ENCODE assay signal across 20 cellular contexts in genomic region chr6:45560421-45560820, GRCh38.
DNase-seq lines count a peak whose midpoint lies in the region; ATAC-seq and TF ChIP-seq lines count a peak whose summit lies in the region.
"Had no signal": no experiment of that assay in that cellular context is flagged by ENCODE, and none has a peak within 500 bp of the region (broad histone marks: within the 10 kb centered on the region; RNA-seq: fewer than 3 reads in every experiment).

No MANE protein-coding gene starts in this region.

- peaks cover 33% of the 10 kb centered on the region for H3K4me1 Mint-ChIP-seq in activated CD4-positive, alpha-beta T cell treated with anti-CD3 and anti-CD28 coated beads, Interleukin-2, amount 10 ng/mL, durations not matched to agents 24 days and 14 days
- peaks cover 20% of the 10 kb centered on the region for H3K4me1 Mint-ChIP-seq in activated naive CD4-positive, alpha-beta T cell treated with anti-CD3 and anti-CD28 coated beads for 36 hours (ENCODE audit: low read depth)
- H3K4me1 Mint-ChIP-seq in stimulated activated naive CD8-positive, alpha-beta T cell treated with anti-CD3 and anti-CD28 coated beads, Interleukin-15, Interleukin-2, amounts not matched to agents 100 ng/mL and 50 ng/mL, for 24 hours (ENCODE audit: low read depth): peaks cover 30% of the 10 kb centered on the region
- H3K4me1 Mint-ChIP-seq in stimulated activated effector memory CD8-positive, alpha-beta T cell treated with anti-CD3 and anti-CD28 coated beads, Interleukin-12 subunit alpha, Interleukin-12 subunit beta, amount 100 ng/mL, for 72 hours: peaks cover 24% of the 10 kb centered on the region
- H3K4me1 Mint-ChIP-seq: CD14-positive monocyte had no signal

- no peak overlapping the region for H3K4me3 ChIP-seq in ascending aorta
- H3K4me3 ChIP-seq: BLaER1 had no signal

- no peak for DNase-seq in activated CD4-positive, alpha-beta T cell treated with anti-CD3 and anti-CD28 coated beads, Interleukin-2, amount 10 ng/mL, durations not matched to agents 24 days and 14 days
- DNase-seq in activated CD4-positive, alpha-beta T cell treated with anti-CD3 and anti-CD28 coated beads, Interleukin-2, amount 50 U/mL, for 4 hours: no peak
- DNase-seq in activated naive CD4-positive, alpha-beta T cell treated with Interleukin-2 at 50 U/mL for 16 hours: peak; percentile 14
- no peak for DNase-seq in activated naive CD4-positive, alpha-beta T cell treated with anti-CD3 and anti-CD28 coated beads for 36 hours
- DNase-seq in stimulated activated naive CD8-positive, alpha-beta T cell treated with anti-CD3 and anti-CD28 coated beads, Interleukin-15, Interleukin-2, amounts not matched to agents 100 U/mL and 50 U/mL, for 24 hours: no peak
- peak in 1 of 2 donors; percentile 26 for DNase-seq in stimulated activated effector memory CD8-positive, alpha-beta T cell treated with anti-CD3 and anti-CD28 coated beads, Interleukin-12 subunit alpha, Interleukin-12 subunit beta, amount 100 ng/mL, for 72 hours (ENCODE audit: low spot score in 2 of 2)
- no peak for DNase-seq in ascending aorta (ENCODE audit: low spot score in 2 of 2)
- DNase-seq: 8988T; CD4-positive, alpha-beta memory T cell; DMS153; DMS79; GDM1; GOT3; H7; HFFc6 had no signal

- H3K27ac Mint-ChIP-seq in activated CD4-positive, alpha-beta T cell treated with anti-CD3 and anti-CD28 coated beads, Interleukin-2, amount 10 ng/mL, durations not matched to agents 24 days and 14 days: peak overlapping the region; percentile 83
- H3K27ac Mint-ChIP-seq in activated naive CD4-positive, alpha-beta T cell treated with anti-CD3 and anti-CD28 coated beads for 36 hours: no peak overlapping the region
- H3K27ac Mint-ChIP-seq in stimulated activated naive CD8-positive, alpha-beta T cell treated with anti-CD3 and anti-CD28 coated beads, Interleukin-15, Interleukin-2, amounts not matched to agents 100 ng/mL and 50 ng/mL, for 24 hours: peak overlapping the region; percentile 79
- H3K27ac Mint-ChIP-seq in stimulated activated effector memory CD8-positive, alpha-beta T cell treated with anti-CD3 and anti-CD28 coated beads, Interleukin-12 subunit alpha, Interleukin-12 subunit beta, amount 100 ng/mL, for 72 hours: peak overlapping the region; percentile 52
- H3K27ac Mint-ChIP-seq: CD14-positive monocyte, HFFc6 had no signal

- H3K27me3 Mint-ChIP-seq in activated CD4-positive, alpha-beta T cell treated with anti-CD3 and anti-CD28 coated beads, Interleukin-2, amount 10 ng/mL, durations not matched to agents 24 days and 14 days: peaks cover 7% of the 10 kb centered on the region
- H3K27me3 Mint-ChIP-seq in activated naive CD4-positive, alpha-beta T cell treated with anti-CD3 and anti-CD28 coated beads for 36 hours (ENCODE audit: low read depth): no peaks in the 10 kb centered on the region
- no peaks in the 10 kb centered on the region for H3K27me3 Mint-ChIP-seq in stimulated activated naive CD8-positive, alpha-beta T cell treated with anti-CD3 and anti-CD28 coated beads, Interleukin-15, Interleukin-2, amounts not matched to agents 100 ng/mL and 50 ng/mL, for 24 hours
- H3K27me3 Mint-ChIP-seq: CD4-positive, alpha-beta memory T cell had no signal

- no peak for ATAC-seq in stimulated activated naive CD8-positive, alpha-beta T cell treated with anti-CD3 and anti-CD28 coated beads, Interleukin-15, Interleukin-2, amounts not matched to agents 100 U/mL and 50 U/mL, for 24 hours
- no peak for ATAC-seq in stimulated activated effector memory CD8-positive, alpha-beta T cell treated with anti-CD3 and anti-CD28 coated beads, Interleukin-12 subunit alpha, Interleukin-12 subunit beta, amount 100 ng/mL, for 72 hours
- ATAC-seq: HCT116 had no signal

- H3K27ac ChIP-seq in ascending aorta: no peak overlapping the region
- H3K27ac ChIP-seq: BLaER1, HL-60 had no signal

- H3K9me3 ChIP-seq in ascending aorta: no peaks in the 10 kb centered on the region
- H3K9me3 ChIP-seq: BLaER1 had no signal

- no peak for TF ChIP-seq CTCF in ascending aorta (IDR thresholded peaks at IDR 0.05)

- H3K4me1 ChIP-seq in ascending aorta: no peaks in the 10 kb centered on the region

- H3K27me3 ChIP-seq in ascending aorta: no peaks in the 10 kb centered on the region
- H3K27me3 ChIP-seq: BLaER1 had no signal

- CTCF ChIA-PET in activated naive CD4-positive, alpha-beta T cell treated with anti-CD3 and anti-CD28 coated beads for 36 hours (lab: Charles Lee): no interaction called here

- H3K4me3 Mint-ChIP-seq in activated CD4-positive, alpha-beta T cell treated with anti-CD3 and anti-CD28 coated beads, Interleukin-2, amount 10 ng/mL, durations not matched to agents 24 days and 14 days: no peak overlapping the region
- H3K4me3 Mint-ChIP-seq in activated naive CD4-positive, alpha-beta T cell treated with anti-CD3 and anti-CD28 coated beads for 36 hours: no peak overlapping the region
- peak overlapping the region; percentile 58 for H3K4me3 Mint-ChIP-seq in stimulated activated naive CD8-positive, alpha-beta T cell treated with anti-CD3 and anti-CD28 coated beads, Interleukin-15, Interleukin-2, amounts not matched to agents 100 ng/mL and 50 ng/mL, for 24 hours
- H3K4me3 Mint-ChIP-seq in stimulated activated effector memory CD8-positive, alpha-beta T cell treated with anti-CD3 and anti-CD28 coated beads, Interleukin-12 subunit alpha, Interleukin-12 subunit beta, amount 100 ng/mL, for 72 hours: peak overlapping the region; percentile 15
- H3K4me3 Mint-ChIP-seq: CD14-positive monocyte; CD4-positive, alpha-beta memory T cell; HFFc6 had no signal

- H3K9me3 Mint-ChIP-seq in activated CD4-positive, alpha-beta T cell treated with anti-CD3 and anti-CD28 coated beads, Interleukin-2, amount 10 ng/mL, durations not matched to agents 24 days and 14 days: peaks cover 14% of the 10 kb centered on the region
- H3K9me3 Mint-ChIP-seq in activated naive CD4-positive, alpha-beta T cell treated with anti-CD3 and anti-CD28 coated beads for 36 hours: no peaks in the 10 kb centered on the region
- H3K9me3 Mint-ChIP-seq in stimulated activated naive CD8-positive, alpha-beta T cell treated with anti-CD3 and anti-CD28 coated beads, Interleukin-15, Interleukin-2, amounts not matched to agents 100 ng/mL and 50 ng/mL, for 24 hours: peaks cover 3% of the 10 kb centered on the region
- H3K9me3 Mint-ChIP-seq in stimulated activated effector memory CD8-positive, alpha-beta T cell treated with anti-CD3 and anti-CD28 coated beads, Interleukin-12 subunit alpha, Interleukin-12 subunit beta, amount 100 ng/mL, for 72 hours: no peaks in the 10 kb centered on the region
- H3K9me3 Mint-ChIP-seq: CD14-positive monocyte, HFFc6 had no signal

- H3K36me3 ChIP-seq in ascending aorta: no peaks in the 10 kb centered on the region
- H3K36me3 ChIP-seq: BLaER1 had no signal

- intact Hi-C loops in activated CD4-positive, alpha-beta T cell treated with anti-CD3 and anti-CD28 coated beads, Interleukin-2, amount 10 ng/mL, durations not matched to agents 24 days and 14 days (cut with micrococcal nuclease): no loop called here
- intact Hi-C loops in activated naive CD4-positive, alpha-beta T cell treated with anti-CD3 and anti-CD28 coated beads for 36 hours (cut with micrococcal nuclease): no loop called here
- intact Hi-C loops in ascending aorta (cut with DNase I): no loop called here

- peaks cover 12% of the 10 kb centered on the region for H3K36me3 Mint-ChIP-seq in activated CD4-positive, alpha-beta T cell treated with anti-CD3 and anti-CD28 coated beads, Interleukin-2, amount 10 ng/mL, durations not matched to agents 24 days and 14 days (ENCODE audit: low read depth)
- H3K36me3 Mint-ChIP-seq in activated naive CD4-positive, alpha-beta T cell treated with anti-CD3 and anti-CD28 coated beads for 36 hours (ENCODE audit: low read depth): no peaks in the 10 kb centered on the region
- H3K36me3 Mint-ChIP-seq in stimulated activated naive CD8-positive, alpha-beta T cell treated with anti-CD3 and anti-CD28 coated beads, Interleukin-15, Interleukin-2, amounts not matched to agents 100 ng/mL and 50 ng/mL, for 24 hours (ENCODE audit: low read depth): peaks cover 13% of the 10 kb centered on the region
- peaks cover 8% of the 10 kb centered on the region for H3K36me3 Mint-ChIP-seq in stimulated activated effector memory CD8-positive, alpha-beta T cell treated with anti-CD3 and anti-CD28 coated beads, Interleukin-12 subunit alpha, Interleukin-12 subunit beta, amount 100 ng/mL, for 72 hours
- H3K36me3 Mint-ChIP-seq: CD14-positive monocyte had no signal

Comparison
In these comparisons a context has a peak if more than half of its experiments do, and no peak if none do; other contexts are left out.
1. H3K4me3 Mint-ChIP-seq: peak in stimulated activated naive CD8-positive, alpha-beta T cell treated with anti-CD3 and anti-CD28 coated beads, Interleukin-15, Interleukin-2, amounts not matched to agents 100 ng/mL and 50 ng/mL, for 24 hours (single experiment) and stimulated activated effector memory CD8-positive, alpha-beta T cell treated with anti-CD3 and anti-CD28 coated beads, Interleukin-12 subunit alpha, Interleukin-12 subunit beta, amount 100 ng/mL, for 72 hours (single experiment); none in activated CD4-positive, alpha-beta T cell treated with anti-CD3 and anti-CD28 coated beads, Interleukin-2, amount 10 ng/mL, durations not matched to agents 24 days and 14 days (single experiment) and activated naive CD4-positive, alpha-beta T cell treated with anti-CD3 and anti-CD28 coated beads for 36 hours (single experiment).